Comparison of ENCODE assay signal across 8 cellular contexts in the genomic region with DNA sequence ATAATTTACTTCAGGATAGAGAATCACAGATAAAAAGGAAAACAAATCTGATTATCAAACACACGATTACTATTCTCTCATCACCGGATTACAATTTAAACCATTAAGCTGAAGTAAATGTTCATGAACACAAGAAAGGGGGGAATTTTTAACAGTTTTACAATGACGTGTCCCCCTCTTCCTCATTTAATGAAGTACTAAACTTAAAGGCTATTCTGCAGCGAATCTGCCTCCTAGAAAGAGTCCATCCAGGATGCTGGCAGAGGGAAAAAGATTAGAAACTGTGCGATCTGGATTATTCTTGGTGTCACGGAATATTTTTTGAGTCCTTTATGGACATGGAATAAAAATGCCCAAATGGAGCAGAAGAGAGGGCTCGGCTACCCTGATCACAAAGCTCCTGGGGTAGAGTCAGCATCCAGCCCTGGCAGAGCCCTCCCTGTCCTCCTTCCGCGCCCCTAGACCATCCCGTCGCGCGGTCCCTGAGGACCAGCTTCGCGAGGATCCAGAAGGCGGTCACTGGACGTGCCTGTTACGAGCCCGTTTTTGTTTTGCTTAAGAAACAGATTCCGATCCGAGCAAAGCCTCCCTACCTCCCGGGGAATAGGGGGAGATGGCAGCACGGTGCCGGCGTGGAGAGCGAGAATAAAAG. TPM values are rescaled to one million over a fixed set of nuclear protein-coding genes. Genes with fewer than 3 reads are reported as not detected.
DNase-seq lines count a peak whose midpoint lies in the region; ATAC-seq and TF ChIP-seq lines count a peak whose summit lies in the region.

No MANE protein-coding gene starts in this region.

- peak overlapping the region; percentile 90 for H3K9ac ChIP-seq in mesenchymal stem cell (ENCODE audit: low read length)

- no peak overlapping the region for H3K4ac ChIP-seq in mesenchymal stem cell (ENCODE audit: low read depth in 1 of 2, low read length in 2 of 2)

- peak overlapping the region; percentile 54 to 69 for H3K18ac ChIP-seq in mesenchymal stem cell (ENCODE audit: low read depth in 1 of 2, low read length in 2 of 2)

- H3K4me3 ChIP-seq in mesenchymal stem cell (ENCODE audit: insufficient read depth in 1 of 2, low read depth in 1 of 2, low read length in 2 of 2) (peak overlapping the region; percentile 88 to 97), upper lobe of right lung (peak overlapping the region; percentile 98)

- no peak overlapping the region for H3K23ac ChIP-seq in mesenchymal stem cell (ENCODE audit: low read length in 2 of 2)

- H3K27ac ChIP-seq in mesenchymal stem cell (ENCODE audit: low read length, poor library complexity, severe bottlenecking) (peak overlapping the region; percentile 6), upper lobe of right lung (peak overlapping the region; percentile 99)

- H3K14ac ChIP-seq in mesenchymal stem cell (ENCODE audit: low read length in 2 of 2): no peak overlapping the region

- no peak overlapping the region for H2BK12ac ChIP-seq in mesenchymal stem cell (ENCODE audit: low read length in 2 of 2)

- H2AFZ ChIP-seq in mesenchymal stem cell (ENCODE audit: low read depth, low read length): peak overlapping the region; percentile 21

- H3K27me3 ChIP-seq in mesenchymal stem cell (ENCODE audit: control insufficient read depth in 1 of 2, insufficient read depth in 1 of 2, low read length in 2 of 2): no peaks in the 10 kb centered on the region
- H3K27me3 ChIP-seq in upper lobe of right lung: no peaks in the 10 kb centered on the region

- H3K36me3 ChIP-seq in mesenchymal stem cell (ENCODE audit: control insufficient read depth in 1 of 2, insufficient read depth in 2 of 2, low read depth in 1 of 2, low read length in 2 of 2): no peaks in the 10 kb centered on the region
- H3K36me3 ChIP-seq in upper lobe of right lung: no peaks in the 10 kb centered on the region

- H3K4me2 ChIP-seq in mesenchymal stem cell (ENCODE audit: low read length, poor library complexity, severe bottlenecking): peak overlapping the region; percentile 58

- H2BK120ac ChIP-seq in mesenchymal stem cell (ENCODE audit: low read depth, low read length): no peak overlapping the region

- H2AK5ac ChIP-seq in mesenchymal stem cell (ENCODE audit: low read length, severe bottlenecking): no peak overlapping the region

- peak; percentile 0 for ATAC-seq in upper lobe of right lung
- ATAC-seq in activated CD4-positive, CD25-positive, alpha-beta regulatory T cell treated with anti-CD3 and anti-CD28 coated beads, Interleukin-2, amount 50 U/mL, for 24 hours: no peak

- no peak overlapping the region for H4K91ac ChIP-seq in mesenchymal stem cell (ENCODE audit: low read length)

- H3K79me1 ChIP-seq in mesenchymal stem cell (replicated peaks; ENCODE audit: low read length, poor library complexity, severe bottlenecking): peaks cover 3% of the 10 kb centered on the region

- peak; percentile 20 for DNase-seq in SIG-M5 treated with dmso at 0.1 percent for 504 hours (lab: John Stamatoyannopoulos, UW; ENCODE audit: unreplicated experiment)
- DNase-seq in SIG-M5 (lab: John Stamatoyannopoulos, UW): no peak
- peak; percentile 64 for DNase-seq in NCI-H510A treated with DMSO at 0.1 percent for 48 hours (lab: John Stamatoyannopoulos, UW)
- DNase-seq in central memory CD4-positive, alpha-beta T cell: peak; percentile 12
- DNase-seq in mesenchymal stem cell: no peak
- no peak for DNase-seq in upper lobe of right lung
- DNase-seq in AG20443 (ENCODE audit: low spot score): no peak

- peaks cover 3% of the 10 kb centered on the region for H3K4me1 ChIP-seq in mesenchymal stem cell (ENCODE audit: control insufficient read depth, insufficient read depth, low read depth, low read length)
- peaks cover 5% of the 10 kb centered on the region for H3K4me1 ChIP-seq in upper lobe of right lung

- H4K8ac ChIP-seq in mesenchymal stem cell (ENCODE audit: low read length): no peak overlapping the region

- H3K9me3 ChIP-seq in mesenchymal stem cell (ENCODE audit: control insufficient read depth, low read length): no peaks in the 10 kb centered on the region
- H3K9me3 ChIP-seq in upper lobe of right lung: no peaks in the 10 kb centered on the region

- WGBS in mesenchymal stem cell: 3% methylated on average over 24 of the region's 26 CpGs

- H2BK5ac ChIP-seq in mesenchymal stem cell (ENCODE audit: low read depth, low read length, poor library complexity, severe bottlenecking): no peak overlapping the region

- intact Hi-C loops in upper lobe of right lung (cut with DNase I): no loop called here

- TF ChIP-seq CTCF in upper lobe of right lung (IDR thresholded peaks at IDR 0.05): no peak

- no peak overlapping the region for H2BK15ac ChIP-seq in mesenchymal stem cell (ENCODE audit: low read depth, poor library complexity, severe bottlenecking)

RNA-seq across cellular contexts. Expression of gene ELF2, which starts 1.2 kb away (rescaled TPM):
- polyA plus RNA-seq in mesenchymal stem cell (2013, experiment 1 of 2): 20.6 TPM
- polyA plus RNA-seq in mesenchymal stem cell (2013, experiment 2 of 2): 21.3 TPM
- total RNA-seq in upper lobe of right lung: 48.2 TPM

Comparison
In these comparisons a context has a peak if more than half of its experiments do, and no peak if none do; other contexts are left out.
1. DNase-seq: peak in SIG-M5 treated with dmso at 0.1 percent for 504 hours (single experiment), NCI-H510A treated with DMSO at 0.1 percent for 48 hours (single experiment) and central memory CD4-positive, alpha-beta T cell (single experiment); none in SIG-M5 (single experiment), mesenchymal stem cell (single experiment), upper lobe of right lung (single experiment) and AG20443 (single experiment).